ENCODE assay signal across 1 cellular context in genomic region chr19:36527873-36528193, GRCh38.
TF ChIP-seq lines count a peak whose summit lies in the region.

No MANE protein-coding gene starts in this region.

TF ChIP-seq in liver, 16 proteins besides CTCF, POLR2A, EP300 and RAD21 (continued from another document):
- no peak for TF ChIP-seq TAF1 (conservative IDR thresholded peaks at IDR 0.05)
